ENCODE assay signal across 8 cellular contexts in the genomic region with DNA sequence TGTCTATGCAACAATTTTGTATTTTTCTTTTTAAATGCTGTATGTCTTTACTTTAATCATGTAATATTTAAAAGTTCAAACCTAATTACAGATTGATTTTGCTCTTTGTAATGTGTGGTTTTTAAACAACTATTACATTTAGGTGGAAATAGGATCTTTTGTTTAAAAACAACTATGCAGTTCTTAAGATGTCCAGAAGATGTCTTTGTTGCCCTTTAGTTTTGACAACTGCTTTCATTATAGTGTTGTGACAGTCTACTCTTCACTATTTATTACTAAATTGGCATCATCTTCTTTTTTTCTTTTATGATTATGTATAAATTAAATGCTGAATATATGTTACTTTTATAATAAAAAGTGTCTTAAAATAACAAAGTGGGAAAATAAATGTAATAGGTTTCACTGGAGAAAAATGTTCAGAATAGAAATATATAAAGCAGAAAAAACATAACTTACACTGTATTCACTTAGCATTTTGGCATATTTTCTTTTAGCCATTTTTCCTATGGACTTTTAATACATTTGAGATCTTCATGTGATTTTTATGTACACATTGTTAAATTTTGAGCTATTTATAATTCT. TPM values are rescaled to one million over a fixed set of nuclear protein-coding genes. Genes with fewer than 3 reads are reported as not detected.
DNase-seq lines count a peak whose midpoint lies in the region; ATAC-seq, FAIRE-seq and TF ChIP-seq lines count a peak whose summit lies in the region.

No MANE protein-coding gene starts in this region.

- H3K27ac Mint-ChIP-seq in CD8-positive, alpha-beta T cell, result no peak overlapping the region
- no peak overlapping the region for H3K27ac Mint-ChIP-seq in osteocyte (ENCODE audit: unreplicated experiment)

- no peaks in the 10 kb centered on the region for H3K9me3 ChIP-seq in CD8-positive, alpha-beta T cell (ENCODE audit: low read length)

- TF ChIP-seq CTCF in CD8-positive, alpha-beta T cell (IDR thresholded peaks at IDR 0.05), result peak; percentile 71
- peak; percentile 70 for TF ChIP-seq CTCF in osteocyte (IDR thresholded peaks at IDR 0.05)

- FAIRE-seq in endometrium (lab: Jason Lieb, UNC), result peak; percentile 87

- POLR2A ChIA-PET in CD8-positive, alpha-beta T cell (lab: Charles Lee), result interaction anchor here (1.1 kb wide), 1 partner anchor 100 kb away, joined by 3 read pairs; no protein-coding TSS in a partner anchor

- no peaks in the 10 kb centered on the region for H3K36me3 ChIP-seq in CD8-positive, alpha-beta T cell (ENCODE audit: insufficient read depth, low read length)

- no peaks in the 10 kb centered on the region for H3K27me3 ChIP-seq in CD8-positive, alpha-beta T cell (ENCODE audit: insufficient read depth, low read length)

- CTCF ChIA-PET in CD8-positive, alpha-beta T cell (lab: Charles Lee), result interaction anchor here (0.8 to 6.0 kb wide), 5 partner anchors 9 to 125 kb away, joined by 3 to 107 read pairs (median 3); no protein-coding TSS in a partner anchor

- ATAC-seq in CD8-positive, alpha-beta T cell, result peak; percentile 80
- ATAC-seq in GM21529 (IDR thresholded peaks at IDR 0.05; ENCODE audit: unreplicated experiment), result peak; percentile 74

- H3K4me3 Mint-ChIP-seq in CD8-positive, alpha-beta T cell, result no peak overlapping the region
- no peak overlapping the region for H3K4me3 Mint-ChIP-seq in osteocyte (ENCODE audit: unreplicated experiment)

- no peaks in the 10 kb centered on the region for H3K36me3 Mint-ChIP-seq in CD8-positive, alpha-beta T cell
- no peaks in the 10 kb centered on the region for H3K36me3 Mint-ChIP-seq in osteocyte (ENCODE audit: unreplicated experiment)

- H3K4me1 Mint-ChIP-seq in CD8-positive, alpha-beta T cell (ENCODE audit: low read depth), result no peaks in the 10 kb centered on the region
- H3K4me1 Mint-ChIP-seq in osteocyte (ENCODE audit: unreplicated experiment), result peaks cover 3% of the 10 kb centered on the region

- no peak overlapping the region for H3K27ac ChIP-seq in CD8-positive, alpha-beta T cell (ENCODE audit: low read depth, low read length)

- no peak overlapping the region for H3K4me3 ChIP-seq in CD8-positive, alpha-beta T cell (ENCODE audit: low read depth, low read length)

- intact Hi-C loops in CD8-positive, alpha-beta T cell (cut with DNase I, micrococcal nuclease), result loop anchor here (1.0 to 10.0 kb wide), 7 partner anchors 26 to 1188 kb away; a partner anchor contains a TSS

- H3K9me3 Mint-ChIP-seq in CD8-positive, alpha-beta T cell, result no peaks in the 10 kb centered on the region
- no peaks in the 10 kb centered on the region for H3K9me3 Mint-ChIP-seq in osteocyte (ENCODE audit: unreplicated experiment)

- peaks cover 2% of the 10 kb centered on the region for H3K27me3 Mint-ChIP-seq in CD8-positive, alpha-beta T cell (ENCODE audit: low read depth)
- H3K27me3 Mint-ChIP-seq in osteocyte (ENCODE audit: unreplicated experiment), result peaks cover 16% of the 10 kb centered on the region

- no peak for DNase-seq in CD8-positive, alpha-beta T cell
- peak; percentile 48 for DNase-seq in NOMO-1 treated with DMSO at 0.1 percent for 48 hours (lab: John Stamatoyannopoulos, UW; ENCODE audit: unreplicated experiment)
- no peak for DNase-seq in osteocyte (ENCODE audit: extremely low spot score, unreplicated experiment)
- no peak for DNase-seq in activated T-cell treated with anti-CD3 and anti-CD28 coated beads, Interleukin-2, amount 50 U/mL, for 1 hour
- DNase-seq in C1 segment of cervical spinal cord (lab: John Stamatoyannopoulos, UW), result no peak
- DNase-seq in activated CD8-positive, alpha-beta memory T cell treated with anti-CD3 and anti-CD28 coated beads, Interleukin-2, amount 50 U/mL, for 4 hours, result no peak

- H3K4me1 ChIP-seq in CD8-positive, alpha-beta T cell (ENCODE audit: insufficient read depth, low read length), result no peaks in the 10 kb centered on the region

RNA-seq across cellular contexts. Expression of a gene that starts 27.1 kb away (rescaled TPM):
- total RNA-seq in CD8-positive, alpha-beta T cell, result 10 to 100 TPM; 16.3 to 25.1 TPM
- 56.0 and 57.8 TPM in 2 replicates for total RNA-seq in osteocyte
